In the genomic region with DNA sequence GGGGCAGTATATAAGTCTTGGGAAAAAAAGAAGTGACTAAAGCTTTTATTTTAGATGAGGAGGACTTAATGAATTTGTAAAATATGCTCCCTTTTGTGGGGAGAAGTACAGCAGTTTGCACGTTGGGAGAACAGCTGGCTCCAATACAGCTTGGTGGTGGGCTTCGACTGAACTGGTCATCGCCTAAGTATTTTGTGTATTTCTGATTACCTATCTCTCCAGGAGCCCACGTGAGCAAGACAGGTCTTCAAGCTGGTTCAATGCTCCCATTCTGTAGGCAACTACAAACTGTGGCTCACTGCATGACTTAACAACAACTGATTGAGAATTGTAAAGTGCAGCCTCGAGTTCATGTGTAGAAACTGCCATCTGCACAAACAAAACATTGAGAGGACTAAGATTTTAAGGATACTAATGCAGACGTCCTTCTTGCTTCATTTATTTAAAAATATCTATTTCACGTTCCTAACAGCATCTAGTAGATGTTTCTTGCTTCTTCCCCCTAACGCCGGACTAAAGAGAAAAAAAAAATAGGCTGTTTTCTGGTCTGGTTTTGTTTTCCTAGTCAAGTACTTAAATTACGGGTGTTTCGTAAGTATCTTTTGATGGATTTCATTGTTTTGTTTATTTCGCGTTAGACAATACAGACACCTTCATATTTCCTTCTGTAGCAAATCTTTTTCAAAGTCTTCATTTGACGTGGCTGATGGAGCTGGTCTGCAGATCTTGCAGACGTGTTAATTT, we compare ENCODE assay signal across 11 cellular contexts. TPM values are rescaled to one million over a fixed set of nuclear protein-coding genes. Genes with fewer than 3 reads are reported as not detected.
DNase-seq lines count a peak whose midpoint lies in the region; ATAC-seq and TF ChIP-seq lines count a peak whose summit lies in the region.
"Had no signal": no experiment of that assay in that cellular context is flagged by ENCODE, and none has a peak within 500 bp of the region (broad histone marks: within the 10 kb centered on the region; RNA-seq: fewer than 3 reads in every experiment).

No MANE protein-coding gene starts in this region.

- CTCF ChIA-PET in naive thymus-derived CD4-positive, alpha-beta T cell (lab: Charles Lee): no interaction called here

- H3K4me3 ChIP-seq in ACC112 (ENCODE audit: low read depth, low read length): peak overlapping the region; percentile 98
- H3K4me3 ChIP-seq in GM23338: peak overlapping the region; percentile 70
- H3K4me3 ChIP-seq in dorsolateral prefrontal cortex: peak overlapping the region in 44 of 59 donors; percentile 47 to 79 (median 66)
- H3K4me3 ChIP-seq in naive thymus-derived CD4-positive, alpha-beta T cell (ENCODE audit: low read length): no peak overlapping the region

- H3K79me2 ChIP-seq in ACC112 (ENCODE audit: control insufficient read depth, insufficient read depth, low read length, unreplicated experiment) (peaks cover 46% of the 10 kb centered on the region), GM23338 (replicated peaks; ENCODE audit: insufficient read depth) (no peaks in the 10 kb centered on the region)

- intact Hi-C loops in dorsolateral prefrontal cortex (cut with DNase I): loop anchor here (5.0 kb wide), 2 partner anchors 44 to 121 kb away; no protein-coding TSS in a partner anchor
- intact Hi-C loops in naive thymus-derived CD4-positive, alpha-beta T cell (cut with micrococcal nuclease): no loop called here

- TF ChIP-seq CTCF in GM23338 (conservative IDR thresholded peaks at IDR 0.05; ENCODE audit: low read depth in 2 of 2) (no peak), dorsolateral prefrontal cortex (IDR thresholded peaks at IDR 0.05 in 54 of 56, conservative IDR thresholded peaks at IDR 0.05 in 2 of 56; ENCODE audit: low read depth in 1 of 56, partially characterized antibody in 56 of 56) (no peak)

- POLR2A ChIA-PET in naive thymus-derived CD4-positive, alpha-beta T cell (lab: Charles Lee): no interaction called here

- no peaks in the 10 kb centered on the region; the same call in 1 of the 2 replicates for H3F3A ChIP-seq in GM23338 (replicated peaks; ENCODE audit: low read depth)

- H3K27ac ChIP-seq in ACC112 (ENCODE audit: low read depth, low read length) (no peak overlapping the region), GM23338 (ENCODE audit: low read depth) (no peak overlapping the region), dorsolateral prefrontal cortex (peak overlapping the region in 26 of 59 donors; percentile 54 to 89 (median 81))
- H3K27ac ChIP-seq in naive thymus-derived CD4-positive, alpha-beta T cell (ENCODE audit: low read depth, low read length): no peak overlapping the region
- H3K27ac ChIP-seq: breast epithelium had no signal

- H3K36me3 ChIP-seq in ACC112 (ENCODE audit: insufficient read depth, low read length) (peaks cover 20% of the 10 kb centered on the region; the same call in 1 of the 2 replicates), GM23338 (ENCODE audit: insufficient read depth) (no peaks in the 10 kb centered on the region)
- H3K36me3 ChIP-seq in naive thymus-derived CD4-positive, alpha-beta T cell (ENCODE audit: control insufficient read depth in 2 of 3, insufficient read depth in 3 of 3, low read length in 3 of 3): no peaks in the 10 kb centered on the region
- H3K36me3 ChIP-seq: breast epithelium had no signal

- H3K27ac Mint-ChIP-seq in GM23338: no peak overlapping the region
- H3K27ac Mint-ChIP-seq in naive thymus-derived CD4-positive, alpha-beta T cell: peak overlapping the region in 1 of 9 donors; percentile 5

- peak overlapping the region; percentile 65 for H3K4me3 Mint-ChIP-seq in GM23338
- H3K4me3 Mint-ChIP-seq in naive thymus-derived CD4-positive, alpha-beta T cell: peak overlapping the region in 8 of 10 donors; percentile 6 to 78 (median 28)

- H3K36me3 Mint-ChIP-seq in GM23338 (ENCODE audit: low read depth): no peaks in the 10 kb centered on the region; the same call in 2 of the 3 replicates
- H3K36me3 Mint-ChIP-seq in naive thymus-derived CD4-positive, alpha-beta T cell: peaks cover 0 to 3% (median 0%) of the 10 kb centered on the region in 5 donors

- no peak for ATAC-seq in GM23338
- no peak for ATAC-seq in naive thymus-derived CD4-positive, alpha-beta T cell
- ATAC-seq in GM21367 (IDR thresholded peaks at IDR 0.05; ENCODE audit: unreplicated experiment): no peak

- H3K4me1 Mint-ChIP-seq in GM23338: peaks cover 22% of the 10 kb centered on the region
- H3K4me1 Mint-ChIP-seq in naive thymus-derived CD4-positive, alpha-beta T cell: peaks cover 6 to 34% (median 22%) of the 10 kb centered on the region in 7 donors

- H2AFZ ChIP-seq in ACC112 (ENCODE audit: low read length, unreplicated experiment) (no peak overlapping the region), GM23338 (no peak overlapping the region)

- H3K27me3 ChIP-seq in ACC112 (ENCODE audit: insufficient read depth, low read length) (no peaks in the 10 kb centered on the region), GM23338 (ENCODE audit: insufficient read depth) (peaks cover 79% of the 10 kb centered on the region), dorsolateral prefrontal cortex (peaks cover 0 to 74% (median 53%) of the 10 kb centered on the region in 45 donors)
- H3K27me3 ChIP-seq in naive thymus-derived CD4-positive, alpha-beta T cell (ENCODE audit: control insufficient read depth in 2 of 2, insufficient read depth in 2 of 2, low read length in 2 of 2): peaks cover 0 to 4% of the 10 kb centered on the region in 2 donors

- no peaks in the 10 kb centered on the region for H4K20me1 ChIP-seq in GM23338 (replicated peaks; ENCODE audit: insufficient read depth)

- peaks cover 55% of the 10 kb centered on the region for H3K27me3 Mint-ChIP-seq in GM23338 (ENCODE audit: insufficient read depth, low read depth, poor library complexity)
- peaks cover 54 to 82% (median 82%) of the 10 kb centered on the region in 5 donors for H3K27me3 Mint-ChIP-seq in naive thymus-derived CD4-positive, alpha-beta T cell

- H3K4me2 ChIP-seq in GM23338: peak overlapping the region; percentile 88

- peaks cover 22% of the 10 kb centered on the region for H3K4me1 ChIP-seq in ACC112 (ENCODE audit: control insufficient read depth, insufficient read depth, low read length, unreplicated experiment)
- peaks cover 26% of the 10 kb centered on the region for H3K4me1 ChIP-seq in GM23338 (ENCODE audit: insufficient read depth)
- no peaks in the 10 kb centered on the region for H3K4me1 ChIP-seq in naive thymus-derived CD4-positive, alpha-beta T cell (ENCODE audit: control insufficient read depth in 2 of 2, insufficient read depth in 2 of 2, low read length in 2 of 2)

- no peaks in the 10 kb centered on the region for H3K9me3 ChIP-seq in naive thymus-derived CD4-positive, alpha-beta T cell (ENCODE audit: control insufficient read depth in 2 of 3, low read length in 3 of 3)
- H3K9me3 ChIP-seq: breast epithelium had no signal

- H3K9me2 ChIP-seq in GM23338 (ENCODE audit: insufficient read depth): no peaks in the 10 kb centered on the region

- DNase-seq in GM23338 (ENCODE audit: low spot score) (no peak), dorsolateral prefrontal cortex (no peak), SHP77 treated with DMSO at 0.1 percent for 48 hours (lab: John Stamatoyannopoulos, UW) (no peak), DMS 273 (lab: John Stamatoyannopoulos, UW; ENCODE audit: unreplicated experiment) (no peak), RPMI8226 (no peak)
- no peak for DNase-seq in naive thymus-derived CD4-positive, alpha-beta T cell
- DNase-seq: activated T-cell treated with anti-CD3 and anti-CD28 coated beads, Interleukin-2, amount 50 U/mL, for 48 hours; stimulated activated CD4-positive, alpha-beta T cell treated with anti-CD3 and anti-CD28 coated beads, Interleukin-12 subunit alpha, Interleukin-12 subunit beta, amount 100 ng/mL, for 4 hours had no signal

- 0 out of 3 replicates have a peak, but pooled peaks cover 2% of the 10 kb centered on the region for H3K9me3 Mint-ChIP-seq in GM23338
- peaks cover 0 to 4% (median 0%) of the 10 kb centered on the region in 11 donors for H3K9me3 Mint-ChIP-seq in naive thymus-derived CD4-positive, alpha-beta T cell

TF ChIP-seq in GM23338, 12 proteins besides CTCF, POLR2A, EP300 and RAD21:
- TF ChIP-seq EZH2 (IDR thresholded peaks at IDR 0.05; ENCODE audit: low read depth, unreplicated experiment) (peak; percentile 74), JUNB (IDR thresholded peaks at IDR 0.05; ENCODE audit: unreplicated experiment) (no peak)
TF ChIP-seq in GM23338: peak in this region for 1.

RNA-seq across cellular contexts. Expression of a gene that starts 1.4 kb away (rescaled TPM):
- total RNA-seq in GM23338 (2014; rRNA removed; shearing (Covaris generic)): 0.12 and 1.0 TPM in 2 replicates
- polyA plus RNA-seq in GM23338 (2016; fragmentation: Nextera tagmentation; extraction: Ambion mirVana): 0.21 and 0.27 TPM in 2 replicates
- total RNA-seq in dorsolateral prefrontal cortex: 100 to 1,000 TPM in 1 of 120 experiments, 10 to 100 TPM in 89, 1 to 10 TPM in 30; 2.4 to 117 (median 17.9) TPM
- total RNA-seq in naive thymus-derived CD4-positive, alpha-beta T cell: not detected
- not detected for polyA plus RNA-seq in naive thymus-derived CD4-positive, alpha-beta T cell

Comparison
In these comparisons a context has a peak if more than half of its experiments do, and no peak if none do; other contexts are left out.
1. intact Hi-C loops: an anchor here in dorsolateral prefrontal cortex (5.0 kb wide); none called in naive thymus-derived CD4-positive, alpha-beta T cell.